13 cellular contexts compared by ENCODE assay signal in the genomic region with DNA sequence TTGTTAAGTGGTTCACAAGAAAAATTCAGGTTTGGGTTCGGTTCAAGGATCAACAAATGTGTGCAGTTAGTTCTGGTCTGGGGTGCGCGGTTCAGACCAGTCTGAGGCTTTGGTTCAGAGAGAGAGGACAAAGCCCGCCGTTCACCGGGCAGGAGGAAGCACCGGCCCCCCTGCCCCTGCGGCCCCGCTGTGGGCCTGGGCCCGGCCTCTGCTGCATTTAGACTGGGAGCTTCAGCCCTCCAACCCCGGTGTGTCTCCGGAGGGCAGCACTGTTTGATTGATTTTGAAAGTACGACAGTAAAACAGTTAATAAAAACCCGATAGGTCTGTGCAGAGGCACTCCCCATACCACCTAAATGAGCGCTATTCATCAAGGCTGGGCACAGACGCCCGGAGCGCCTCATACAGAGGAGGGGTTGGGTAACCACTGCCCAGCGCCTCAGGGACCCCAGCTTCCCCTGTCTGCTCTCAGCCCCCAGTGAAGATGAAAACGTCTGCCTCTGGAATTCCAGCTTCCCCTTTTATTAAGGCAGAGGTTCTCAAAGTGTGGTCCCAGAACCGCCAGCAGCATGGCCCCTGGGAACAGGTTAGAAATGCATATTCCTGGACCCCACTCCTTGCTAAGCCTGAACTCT.
"Had no signal": no experiment of that assay in that cellular context is flagged by ENCODE, and none has a peak within 500 bp of the region (broad histone marks: within the 10 kb centered on the region; RNA-seq: fewer than 3 reads in every experiment).

No MANE protein-coding gene starts in this region.

- H3K27ac Mint-ChIP-seq: activated CD4-positive, alpha-beta memory T cell treated with anti-CD3 and anti-CD28 coated beads for 36 hours; activated naive CD8-positive, alpha-beta T cell treated with anti-CD3 and anti-CD28 coated beads, Interleukin-2, amount 10 ng/mL, durations not matched to agents 7 days and 5 days; activated T-cell treated with anti-CD3 and anti-CD28 coated beads, Interleukin-2, amount 50 U/mL, for 72 hours; natural killer cell treated with Interleukin-12 subunit alpha and Interleukin-12 subunit beta and Interleukin-15 and Interleukin-18, amount 100 ng/mL, for 72 hours; T-helper 17 cell had no signal

- H3K36me3 Mint-ChIP-seq: activated CD4-positive, alpha-beta memory T cell treated with anti-CD3 and anti-CD28 coated beads for 36 hours; activated naive CD8-positive, alpha-beta T cell treated with anti-CD3 and anti-CD28 coated beads, Interleukin-2, amount 10 ng/mL, durations not matched to agents 7 days and 5 days; natural killer cell treated with Interleukin-12 subunit alpha and Interleukin-12 subunit beta and Interleukin-15 and Interleukin-18, amount 100 ng/mL, for 72 hours had no signal

- FAIRE-seq: urothelium cell line had no signal

- H3K4me3 Mint-ChIP-seq: activated CD4-positive, alpha-beta memory T cell treated with anti-CD3 and anti-CD28 coated beads for 36 hours; activated naive CD8-positive, alpha-beta T cell treated with anti-CD3 and anti-CD28 coated beads, Interleukin-2, amount 10 ng/mL, durations not matched to agents 7 days and 5 days; activated T-cell treated with anti-CD3 and anti-CD28 coated beads, Interleukin-2, amount 50 U/mL, for 72 hours; natural killer cell treated with Interleukin-12 subunit alpha and Interleukin-12 subunit beta and Interleukin-15 and Interleukin-18, amount 100 ng/mL, for 72 hours; T-helper 17 cell had no signal

- H3K9me3 Mint-ChIP-seq: activated CD4-positive, alpha-beta memory T cell treated with anti-CD3 and anti-CD28 coated beads for 36 hours; activated naive CD8-positive, alpha-beta T cell treated with anti-CD3 and anti-CD28 coated beads, Interleukin-2, amount 10 ng/mL, durations not matched to agents 7 days and 5 days; activated T-cell treated with anti-CD3 and anti-CD28 coated beads, Interleukin-2, amount 50 U/mL, for 72 hours; natural killer cell treated with Interleukin-12 subunit alpha and Interleukin-12 subunit beta and Interleukin-15 and Interleukin-18, amount 100 ng/mL, for 72 hours had no signal

- H3K27ac ChIP-seq: left lung, skin epidermis, stomach, thoracic aorta had no signal

- DNase-seq: activated CD4-positive, alpha-beta memory T cell treated with anti-CD3 and anti-CD28 coated beads for 36 hours; activated CD4-positive, alpha-beta T cell treated with anti-CD3 and anti-CD28 coated beads for 1 hour; activated naive CD8-positive, alpha-beta T cell treated with anti-CD3 and anti-CD28 coated beads, Interleukin-2, amount 10 ng/mL, durations not matched to agents 7 days and 5 days; activated T-cell treated with anti-CD3 and anti-CD28 coated beads, Interleukin-2, amount 50 U/mL, for 72 hours; anterior cingulate cortex; foreskin melanocyte; left lung; T-helper 17 cell had no signal

- H3K4me3 ChIP-seq: left lung, skin epidermis, stomach, thoracic aorta had no signal
